ENCODE assay signal across 8 cellular contexts in the genomic region with DNA sequence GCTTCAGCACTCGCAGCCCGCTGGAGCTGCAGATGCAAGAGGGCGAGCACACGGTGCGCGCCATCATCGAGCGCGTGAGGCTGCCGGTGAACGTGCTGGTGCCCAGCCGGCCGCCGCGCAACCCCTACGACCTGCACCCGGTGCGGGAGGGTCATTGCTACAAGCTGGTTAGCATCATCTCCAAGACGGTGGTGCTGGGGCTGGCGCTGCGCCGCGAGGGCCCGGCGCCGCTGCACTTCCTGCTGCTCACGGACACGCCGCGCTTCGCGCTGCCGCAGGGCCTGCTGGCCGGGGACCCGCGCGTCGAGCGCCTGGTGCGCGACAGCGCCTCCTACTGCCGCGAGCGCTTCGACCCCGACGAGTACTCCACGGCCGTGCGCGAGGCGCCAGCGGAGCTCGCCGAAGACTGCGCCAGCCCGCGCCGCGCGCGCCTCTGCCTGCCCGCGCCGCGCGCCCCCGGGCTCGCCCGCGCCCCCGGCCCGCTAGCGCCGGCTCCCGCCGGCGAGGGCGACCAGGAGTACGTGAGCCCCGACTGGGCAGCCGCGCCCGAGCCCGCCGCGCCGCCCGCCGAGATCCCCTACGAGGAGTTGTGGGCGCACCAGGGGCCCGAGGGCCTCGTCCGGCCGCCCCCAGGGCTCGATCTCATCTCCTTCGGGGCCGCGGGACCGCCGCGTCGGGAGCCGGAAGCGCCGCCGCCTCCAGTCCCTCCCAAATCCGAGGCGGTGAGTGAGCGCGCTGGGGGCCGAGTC. TPM values are rescaled to one million over a fixed set of nuclear protein-coding genes. Genes with fewer than 3 reads are reported as not detected.
DNase-seq lines count a peak whose midpoint lies in the region; ATAC-seq and TF ChIP-seq lines count a peak whose summit lies in the region.

No MANE protein-coding gene starts in this region.

- H3K4me3 ChIP-seq in OCI-LY7 (ENCODE audit: low read depth, low read length, poor library complexity, severe bottlenecking) = peak overlapping the region; percentile 27
- peak overlapping the region; percentile 53 to 61 for H3K4me3 ChIP-seq in vagina

- ATAC-seq in HG02885 (IDR thresholded peaks at IDR 0.05; ENCODE audit: poor library complexity, unreplicated experiment) = peak; percentile 88

- H3K4me2 ChIP-seq in OCI-LY7 (ENCODE audit: low read length) = peak overlapping the region; percentile 66; the same call in 1 of the 2 replicates

- H3K27ac ChIP-seq in OCI-LY7 (ENCODE audit: low read depth, low read length, poor library complexity, severe bottlenecking) (no peak overlapping the region), vagina (peak overlapping the region; percentile 63)

- H3K36me3 ChIP-seq in OCI-LY7 (ENCODE audit: insufficient read depth, low read length) = no peaks in the 10 kb centered on the region
- H3K36me3 ChIP-seq in vagina = no peaks in the 10 kb centered on the region

- no peaks in the 10 kb centered on the region for H3K9me2 ChIP-seq in OCI-LY7 (ENCODE audit: insufficient read depth, low read length)

- H3K9me3 ChIP-seq in OCI-LY7 (ENCODE audit: low read length) = no peaks in the 10 kb centered on the region
- no peaks in the 10 kb centered on the region for H3K9me3 ChIP-seq in vagina

- DNase-seq in GM13977 (ENCODE audit: low spot score) (peak; percentile 95), OCI-LY7 (ENCODE audit: low spot score) (peak; percentile 30), cardiac septum (ENCODE audit: low spot score) (peak; percentile 94), renal cortical epithelial cell (ENCODE audit: low read depth) (peak; percentile 51), vagina (ENCODE audit: extremely low spot score in 2 of 2) (no peak), OCI-M2 (lab: John Stamatoyannopoulos, UW; ENCODE audit: unreplicated experiment) (no peak)
- DNase-seq in activated naive CD4-positive, alpha-beta T cell (lab: John Stamatoyannopoulos, UW) = peak; percentile 51 to 88 (median 71)

- no TSS peak for BruUV-seq in OCI-LY7 (replicated peaks; lab: Mats Ljungman, UMichigan)

- TF ChIP-seq POLR2A in vagina (IDR thresholded peaks at IDR 0.05) = no peak

- CTCF ChIA-PET in OCI-LY7 (lab: Charles Lee; ENCODE audit: unreplicated experiment) = no interaction called here

- H2AFZ ChIP-seq in OCI-LY7 (ENCODE audit: low read length) = no peak overlapping the region

- TF ChIP-seq CTCF in GM13977 (IDR thresholded peaks at IDR 0.05; ENCODE audit: extremely low read depth, insufficient read depth, missing control alignments) = peak; percentile 90
- TF ChIP-seq CTCF in OCI-LY7 (conservative IDR thresholded peaks at IDR 0.05; ENCODE audit: low read length) = peak; percentile 37; the same call in 1 of the 2 replicates
- TF ChIP-seq CTCF in vagina (IDR thresholded peaks at IDR 0.05) = peak in 1 of 3 experiments; percentile 40

- no peaks in the 10 kb centered on the region for H3K79me2 ChIP-seq in OCI-LY7 (ENCODE audit: insufficient read depth, low read depth, low read length)

- H3K27me3 ChIP-seq in vagina = no peaks in the 10 kb centered on the region

- no peaks in the 10 kb centered on the region for H4K20me1 ChIP-seq in OCI-LY7 (ENCODE audit: insufficient read depth, low read length)

- intact Hi-C loops in OCI-LY7 (cut with micrococcal nuclease; ENCODE audit: unreplicated experiment) = no loop called here
- intact Hi-C loops in cardiac septum (cut with DNase I) = no loop called here
- intact Hi-C loops in vagina (cut with DNase I) = no loop called here

- POLR2A ChIA-PET in OCI-LY7 (lab: Charles Lee) = no interaction called here

- H3K4me1 ChIP-seq in OCI-LY7 (ENCODE audit: insufficient read depth, low read length, poor library complexity, severe bottlenecking) = no peaks in the 10 kb centered on the region
- H3K4me1 ChIP-seq in vagina = peaks cover 10% of the 10 kb centered on the region

- in situ Hi-C loops in GM13977 (cut with MboI; ENCODE audit: low pct_unique_long_range_greater_than_20kb, low sequenced_read_pairs, unreplicated experiment) = no loop called here

RNA-seq across cellular contexts. Expression of a gene that starts 11.8 kb away (rescaled TPM):
- total RNA-seq in OCI-LY7 (2014; rRNA removed; shearing (Covaris generic)) = not detected in 2 replicates
- total RNA-seq in OCI-LY7 (2022) (0.11 TPM in 1 of 2 replicates, not detected in the other), cardiac septum (1.1 TPM), renal cortical epithelial cell (0.69 and 3.0 TPM in 2 replicates), vagina (4.4 TPM)

RNA-seq across cellular contexts. Expression of a gene that starts 59.7 kb away (rescaled TPM):
- 126 and 131 TPM in 2 replicates for total RNA-seq in OCI-LY7 (2014; rRNA removed; shearing (Covaris generic))
- total RNA-seq in OCI-LY7 (2022) (150 and 157 TPM in 2 replicates), cardiac septum (244 TPM), renal cortical epithelial cell (150 and 169 TPM in 2 replicates), vagina (124 TPM)

Comparison
In these comparisons a context has a peak if more than half of its experiments do, and no peak if none do; other contexts are left out.
1. DNase-seq: peak in GM13977 (single experiment), OCI-LY7 (single experiment), activated naive CD4-positive, alpha-beta T cell (4 of 4), cardiac septum (single experiment) and renal cortical epithelial cell (single experiment); none in vagina (0 of 2) and OCI-M2 (single experiment).